ENCODE assay signal across 25 cellular contexts in genomic region chr18:8091042-8091441, GRCh38.
"Had no signal": no experiment of that assay in that cellular context is flagged by ENCODE, and none has a peak within 500 bp of the region (broad histone marks: within the 10 kb centered on the region; RNA-seq: fewer than 3 reads in every experiment).

No MANE protein-coding gene starts in this region.

- H3K36me3 ChIP-seq: neutrophil, pancreas, thoracic aorta had no signal

- H3K27ac Mint-ChIP-seq: activated CD4-positive, alpha-beta memory T cell treated with anti-CD3 and anti-CD28 coated beads, Interleukin-2, amount 10 ng/mL, durations not matched to agents 7 days and 5 days; activated naive CD8-positive, alpha-beta T cell treated with anti-CD3 and anti-CD28 coated beads, Interleukin-2, amount 50 U/mL, for 24 hours; brain; endodermal cell; natural killer cell treated with Interleukin-12 subunit alpha and Interleukin-12 subunit beta and Interleukin-15 and Interleukin-18, amount 100 ng/mL, for 72 hours; stimulated activated memory B cell treated with anti-CD40 and anti-IgM and Interleukin-4, amounts not matched to agents 10 μg/mL and 1 μg/mL and 100 μg/mL, for 72 hours; T-helper 17 cell; type B pancreatic cell had no signal

- DNase-seq: activated CD4-positive, alpha-beta memory T cell treated with anti-CD3 and anti-CD28 coated beads, Interleukin-2, amount 10 ng/mL, durations not matched to agents 7 days and 5 days; activated CD4-positive, alpha-beta T cell treated with anti-CD3 and anti-CD28 coated beads for 48 hours; activated effector memory CD4-positive, alpha-beta T cell treated with anti-CD3 and anti-CD28 coated beads, Interleukin-2, amount 50 U/mL, for 16 hours; activated naive CD4-positive, alpha-beta T cell treated with anti-CD3 and anti-CD28 coated beads, Interleukin-2, amount 50 U/mL, for 16 hours; activated naive CD8-positive, alpha-beta T cell treated with anti-CD3 and anti-CD28 coated beads, Interleukin-2, amount 50 U/mL, for 24 hours; aorta; cortex of kidney; endodermal cell; esophagus squamous epithelium; kidney; pancreas; psoas muscle; right cardiac atrium; SHP77 treated with DMSO at 0.1 percent for 48 hours; small intestine; stimulated activated CD4-positive, alpha-beta T cell treated with anti-CD3 and anti-CD28 coated beads, Interleukin-2, amount 100 ng/mL, for 24 hours; SW 1271; T-helper 17 cell had no signal

- H3K4me1 ChIP-seq: pancreas, psoas muscle had no signal

- H3K9me3 Mint-ChIP-seq: activated CD4-positive, alpha-beta memory T cell treated with anti-CD3 and anti-CD28 coated beads, Interleukin-2, amount 10 ng/mL, durations not matched to agents 7 days and 5 days; activated naive CD8-positive, alpha-beta T cell treated with anti-CD3 and anti-CD28 coated beads, Interleukin-2, amount 50 U/mL, for 24 hours; brain; endodermal cell; natural killer cell treated with Interleukin-12 subunit alpha and Interleukin-12 subunit beta and Interleukin-15 and Interleukin-18, amount 100 ng/mL, for 72 hours; stimulated activated memory B cell treated with anti-CD40 and anti-IgM and Interleukin-4, amounts not matched to agents 10 μg/mL and 1 μg/mL and 100 μg/mL, for 72 hours; type B pancreatic cell had no signal

- H3K4me1 Mint-ChIP-seq: activated CD4-positive, alpha-beta memory T cell treated with anti-CD3 and anti-CD28 coated beads, Interleukin-2, amount 10 ng/mL, durations not matched to agents 7 days and 5 days; activated naive CD8-positive, alpha-beta T cell treated with anti-CD3 and anti-CD28 coated beads, Interleukin-2, amount 50 U/mL, for 24 hours; stimulated activated memory B cell treated with anti-CD40 and anti-IgM and Interleukin-4, amounts not matched to agents 10 μg/mL and 1 μg/mL and 100 μg/mL, for 72 hours; T-helper 17 cell had no signal

- H3K36me3 Mint-ChIP-seq: natural killer cell treated with Interleukin-12 subunit alpha and Interleukin-12 subunit beta and Interleukin-15 and Interleukin-18, amount 100 ng/mL, for 72 hours; stimulated activated memory B cell treated with anti-CD40 and anti-IgM and Interleukin-4, amounts not matched to agents 10 μg/mL and 1 μg/mL and 100 μg/mL, for 72 hours had no signal

- H3K27me3 ChIP-seq: esophagus squamous epithelium, neutrophil, pancreas had no signal

- H3K4me3 Mint-ChIP-seq: activated CD4-positive, alpha-beta memory T cell treated with anti-CD3 and anti-CD28 coated beads, Interleukin-2, amount 10 ng/mL, durations not matched to agents 7 days and 5 days; activated naive CD8-positive, alpha-beta T cell treated with anti-CD3 and anti-CD28 coated beads, Interleukin-2, amount 50 U/mL, for 24 hours; brain; endodermal cell; natural killer cell treated with Interleukin-12 subunit alpha and Interleukin-12 subunit beta and Interleukin-15 and Interleukin-18, amount 100 ng/mL, for 72 hours; stimulated activated memory B cell treated with anti-CD40 and anti-IgM and Interleukin-4, amounts not matched to agents 10 μg/mL and 1 μg/mL and 100 μg/mL, for 72 hours; T-helper 17 cell; type B pancreatic cell had no signal

- H3K27me3 Mint-ChIP-seq: activated CD4-positive, alpha-beta memory T cell treated with anti-CD3 and anti-CD28 coated beads, Interleukin-2, amount 10 ng/mL, durations not matched to agents 7 days and 5 days; activated naive CD8-positive, alpha-beta T cell treated with anti-CD3 and anti-CD28 coated beads, Interleukin-2, amount 50 U/mL, for 24 hours; brain; natural killer cell treated with Interleukin-12 subunit alpha and Interleukin-12 subunit beta and Interleukin-15 and Interleukin-18, amount 100 ng/mL, for 72 hours; stimulated activated memory B cell treated with anti-CD40 and anti-IgM and Interleukin-4, amounts not matched to agents 10 μg/mL and 1 μg/mL and 100 μg/mL, for 72 hours; T-helper 17 cell; type B pancreatic cell had no signal

- H3K9me3 ChIP-seq: esophagus squamous epithelium, neutrophil, pancreas, psoas muscle, thoracic aorta had no signal

- H3K4me3 ChIP-seq: esophagus squamous epithelium, pancreas, psoas muscle, SK-N-MC, thoracic aorta had no signal

- H3K27ac ChIP-seq: esophagus squamous epithelium, neutrophil, pancreas, psoas muscle, SK-N-MC, thoracic aorta had no signal
